In genomic region chr5:129322968-129323367, GRCh38 we compare ENCODE assay signal across 24 cellular contexts.
"Had no signal": no experiment of that assay in that cellular context is flagged by ENCODE, and none has a peak within 500 bp of the region (broad histone marks: within the 10 kb centered on the region; RNA-seq: fewer than 3 reads in every experiment).

No MANE protein-coding gene starts in this region.

- DNase-seq: islet precursor cell; left ventricle myocardium inferior; naive B cell; natural killer cell; nephron progenitor cell; pancreas; retina; stimulated activated CD4-positive, alpha-beta T cell treated with anti-CD3 and anti-CD28 coated beads, Interleukin-12 subunit alpha, Interleukin-12 subunit beta, amount 100 ng/mL, for 4 hours; stimulated activated CD4-positive, alpha-beta T cell treated with anti-CD3 and anti-CD28 coated beads, Interleukin-15, amount 100 ng/mL, for 24 hours; stimulated activated CD4-positive, alpha-beta T cell treated with anti-CD3 and anti-CD28 coated beads, Interleukin-2, amount 100 ng/mL, for 24 hours; stimulated activated CD4-positive, alpha-beta T cell treated with anti-CD3 and anti-CD28 coated beads, Interleukin-4, amount 100 ng/mL, for 1 hour; stimulated activated naive B cell treated with anti-CD40 and anti-IgM and Interleukin-4, amounts not matched to agents 10 μg/mL and 1 μg/mL and 100 μg/mL, for 72 hours; substantia nigra; uterus had no signal

- H3K4me1 ChIP-seq: left ventricle myocardium inferior, neural progenitor cell, pancreas, prostate gland, tibial nerve, uterus had no signal

- H3K4me1 Mint-ChIP-seq: mesothelial cell of epicardium; naive B cell; natural killer cell; nephron progenitor cell; neural progenitor cell; stimulated activated naive B cell treated with anti-CD40 and anti-IgM and Interleukin-4, amounts not matched to agents 10 μg/mL and 1 μg/mL and 100 μg/mL, for 72 hours had no signal

- ATAC-seq: natural killer cell; pancreas; right cardiac atrium; sciatic nerve; stimulated activated naive B cell treated with anti-CD40 and anti-IgM and Interleukin-4, amounts not matched to agents 10 μg/mL and 1 μg/mL and 100 μg/mL, for 72 hours had no signal

- H3K27me3 ChIP-seq: hepatocyte, neural progenitor cell, pancreas, tibial nerve, uterus had no signal

- H3K9me3 ChIP-seq: pancreas, prostate gland, uterus had no signal

- H3K36me3 ChIP-seq: left ventricle myocardium inferior, neural progenitor cell, pancreas, prostate gland, tibial nerve, uterus had no signal

- H3K4me2 ChIP-seq: hepatocyte, neural progenitor cell had no signal

- H3K27me3 Mint-ChIP-seq: naive B cell; stimulated activated naive B cell treated with anti-CD40 and anti-IgM and Interleukin-4, amounts not matched to agents 10 μg/mL and 1 μg/mL and 100 μg/mL, for 72 hours; stimulated activated naive CD8-positive, alpha-beta T cell treated with anti-CD3 and anti-CD28 coated beads, Interleukin-15, Interleukin-2, amounts not matched to agents 100 ng/mL and 50 ng/mL, for 24 hours had no signal

- H2AFZ ChIP-seq: hepatocyte, neural progenitor cell had no signal

- H3K27ac Mint-ChIP-seq: mesothelial cell of epicardium; naive B cell; natural killer cell; nephron progenitor cell; neural progenitor cell; stimulated activated naive B cell treated with anti-CD40 and anti-IgM and Interleukin-4, amounts not matched to agents 10 μg/mL and 1 μg/mL and 100 μg/mL, for 72 hours; stimulated activated naive CD8-positive, alpha-beta T cell treated with anti-CD3 and anti-CD28 coated beads, Interleukin-15, Interleukin-2, amounts not matched to agents 100 ng/mL and 50 ng/mL, for 24 hours had no signal

- H3K9ac ChIP-seq: neural progenitor cell had no signal

- H3K4me3 ChIP-seq: hepatocyte, left ventricle myocardium inferior, lung, neural progenitor cell, pancreas, prostate gland, skin epidermis, tibial nerve, uterus had no signal

- H3K4me3 Mint-ChIP-seq: mesothelial cell of epicardium; naive B cell; natural killer cell; nephron progenitor cell; neural progenitor cell; stimulated activated naive B cell treated with anti-CD40 and anti-IgM and Interleukin-4, amounts not matched to agents 10 μg/mL and 1 μg/mL and 100 μg/mL, for 72 hours; stimulated activated naive CD8-positive, alpha-beta T cell treated with anti-CD3 and anti-CD28 coated beads, Interleukin-15, Interleukin-2, amounts not matched to agents 100 ng/mL and 50 ng/mL, for 24 hours had no signal

- H3K27ac ChIP-seq: hepatocyte, left ventricle myocardium inferior, neural progenitor cell, pancreas, prostate gland, skin epidermis, tibial nerve, uterus had no signal
